ENCODE assay signal across 27 cellular contexts in the genomic region with DNA sequence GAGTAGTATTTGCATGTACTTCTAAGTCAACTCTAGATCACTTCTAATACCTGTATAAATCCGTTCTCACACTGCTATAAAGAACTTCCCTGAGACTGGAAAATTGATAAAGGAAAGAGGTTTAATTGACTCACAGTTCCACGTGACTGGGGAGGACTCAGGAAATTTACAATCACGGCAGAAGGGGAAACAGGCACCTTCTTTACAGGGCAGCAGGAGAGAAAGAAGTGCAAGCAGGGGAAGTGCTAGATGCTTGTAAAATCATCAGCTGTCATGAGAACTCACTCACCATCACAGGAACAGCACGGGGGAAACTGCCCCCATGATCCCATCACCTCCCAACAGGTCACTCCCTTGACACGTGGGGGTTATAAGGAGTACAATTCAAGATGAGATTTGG. TPM values are rescaled to one million over a fixed set of nuclear protein-coding genes. Genes with fewer than 3 reads are reported as not detected.
A peak's percentile ranks its signal among the peaks of the same experiment; 100 is the strongest.
DNase-seq lines count a peak whose midpoint lies in the region; ATAC-seq and TF ChIP-seq lines count a peak whose summit lies in the region.
"Had no signal": no experiment of that assay in that cellular context is flagged by ENCODE, and none has a peak within 500 bp of the region (broad histone marks: within the 10 kb centered on the region; RNA-seq: fewer than 3 reads in every experiment).

No MANE protein-coding gene starts in this region.

- H3K27ac ChIP-seq in Karpas-422 (ENCODE audit: low read length) = no peak overlapping the region
- H3K27ac ChIP-seq: C4-2B, Peyer's patch, SK-N-MC had no signal

- no peaks in the 10 kb centered on the region for H3K79me2 ChIP-seq in Karpas-422 (ENCODE audit: low read length)

- no peak overlapping the region for H3K4me3 Mint-ChIP-seq in activated B cell treated with CpG ODN at 0.5 μM for 24 hours
- H3K4me3 Mint-ChIP-seq: CD8-positive, alpha-beta T cell; IgD-negative memory B cell had no signal

- H3K36me3 Mint-ChIP-seq in activated B cell treated with CpG ODN at 0.5 μM for 24 hours (ENCODE audit: low read depth) = no peaks in the 10 kb centered on the region
- H3K36me3 Mint-ChIP-seq: CD8-positive, alpha-beta T cell had no signal

- H3K4me1 ChIP-seq in Karpas-422 (ENCODE audit: low read length) (peaks cover 8% of the 10 kb centered on the region), mucosa of descending colon (ENCODE audit: low read depth) (peaks cover 11% of the 10 kb centered on the region)

- H3K9me2 ChIP-seq in Karpas-422 (replicated peaks; ENCODE audit: insufficient read depth, low read length) = no peaks in the 10 kb centered on the region

- no peaks in the 10 kb centered on the region for H4K20me1 ChIP-seq in Karpas-422 (ENCODE audit: insufficient read depth, low read depth, low read length)

- H3K4me3 ChIP-seq in Karpas-422 (ENCODE audit: low read length) = no peak overlapping the region
- no peak overlapping the region for H3K4me3 ChIP-seq in mucosa of descending colon
- H3K4me3 ChIP-seq in foreskin fibroblast (ENCODE audit: low read depth in 1 of 2, low read length in 2 of 2) = no peak overlapping the region
- H3K4me3 ChIP-seq: Peyer's patch, SK-N-MC had no signal

- H3K36me3 ChIP-seq in Karpas-422 (ENCODE audit: insufficient read depth, low read length) (no peaks in the 10 kb centered on the region), mucosa of descending colon (ENCODE audit: low read depth) (no peaks in the 10 kb centered on the region)
- H3K36me3 ChIP-seq: Peyer's patch had no signal

- H3K27me3 Mint-ChIP-seq in activated B cell treated with CpG ODN at 0.5 μM for 24 hours = no peaks in the 10 kb centered on the region

- no peak for ATAC-seq in activated B cell treated with CpG ODN at 0.5 μM for 24 hours (ENCODE audit: low read depth)
- peak; percentile 54 for ATAC-seq in mucosa of descending colon
- ATAC-seq: CD8-positive, alpha-beta T cell had no signal

- no peaks in the 10 kb centered on the region for H3K9me3 Mint-ChIP-seq in activated B cell treated with CpG ODN at 0.5 μM for 24 hours
- H3K9me3 Mint-ChIP-seq: CD8-positive, alpha-beta T cell; IgD-negative memory B cell had no signal

- 0 out of 2 replicates have a peak overlapping the region, but pooled peaks have one; percentile 24 for H3K9ac ChIP-seq in Karpas-422 (ENCODE audit: low read length)

- peak overlapping the region; percentile 94 for H2AFZ ChIP-seq in Karpas-422 (ENCODE audit: low read length)

- DNase-seq in Karpas-422 = no peak
- no peak for DNase-seq in activated B cell treated with CpG ODN at 0.5 μM for 24 hours
- DNase-seq in mucosa of descending colon = no peak
- DNase-seq in activated CD4-positive, alpha-beta T cell treated with anti-CD3 and anti-CD28 coated beads, Interleukin-2, amount 50 U/mL, for 48 hours = no peak
- DNase-seq in DMS153 (lab: John Stamatoyannopoulos, UW) = no peak
- DNase-seq in foreskin fibroblast = no peak
- DNase-seq in activated T-cell treated with anti-CD3 and anti-CD28 coated beads for 4 hours = no peak
- DNase-seq: Caco-2; CD8-positive, alpha-beta T cell; DMS79; GF-D8; H7; Kasumi-1; MV-4-11; NCI-H1105; NCI-H1436 treated with DMSO at 0.1 percent for 48 hours; NCI-H187 treated with DMSO at 0.1 percent for 48 hours; NCI-H2107; NCI-H446; NCI-H524 treated with DMSO at 0.1 percent for 48 hours; NCI-H82; NK-92 treated with Interleukin-12 subunit alpha and Interleukin-12 subunit beta, amount 100 ng/mL, for 24 hours; Peyer's patch; SHP77 treated with DMSO at 0.1 percent for 48 hours had no signal

- peaks cover 15% of the 10 kb centered on the region for H3K4me1 Mint-ChIP-seq in activated B cell treated with CpG ODN at 0.5 μM for 24 hours

- CTCF ChIA-PET in activated B cell treated with CpG ODN at 0.5 μM for 24 hours (lab: Charles Lee) = no interaction called here

- peak overlapping the region; percentile 27 for H3K27ac Mint-ChIP-seq in activated B cell treated with CpG ODN at 0.5 μM for 24 hours
- H3K27ac Mint-ChIP-seq: CD8-positive, alpha-beta T cell; IgD-negative memory B cell had no signal

- no peaks in the 10 kb centered on the region for H3K9me3 ChIP-seq in Karpas-422 (ENCODE audit: low read length)
- H3K9me3 ChIP-seq in mucosa of descending colon = no peaks in the 10 kb centered on the region
- H3K9me3 ChIP-seq: Caco-2, Peyer's patch had no signal

- H3K4me2 ChIP-seq in Karpas-422 (ENCODE audit: low read depth, low read length, poor library complexity, severe bottlenecking) = peak overlapping the region; percentile 45

- intact Hi-C loops in activated B cell treated with CpG ODN at 0.5 μM for 24 hours (cut with micrococcal nuclease) = no loop called here
- intact Hi-C loops in mucosa of descending colon (cut with DNase I, micrococcal nuclease) = no loop called here

- H3K27me3 ChIP-seq in Karpas-422 (ENCODE audit: low read length) = no peaks in the 10 kb centered on the region; the same call in 1 of the 2 replicates
- H3K27me3 ChIP-seq: Peyer's patch had no signal

- no peak for TF ChIP-seq CTCF in activated B cell treated with CpG ODN at 0.5 μM for 24 hours (IDR thresholded peaks at IDR 0.05)
- TF ChIP-seq CTCF in mucosa of descending colon (IDR thresholded peaks at IDR 0.05) = no peak
- no peak for TF ChIP-seq CTCF in foreskin fibroblast (IDR thresholded peaks at IDR 0.05; ENCODE audit: low read depth, low read length)

- POLR2A ChIA-PET in activated B cell treated with CpG ODN at 0.5 μM for 24 hours (lab: Charles Lee) = no interaction called here

RNA-seq across cellular contexts. Expression of gene SLC35F5, which starts 24.0 kb away (rescaled TPM):
- 66.0 and 160 TPM in 2 replicates for total RNA-seq in Karpas-422 (2014; rRNA removed; shearing (Covaris generic); ENCODE audit: low replicate concordance)
- total RNA-seq in activated B cell treated with CpG ODN at 0.5 μM for 24 hours = 34.3 and 48.3 TPM in 2 replicates
- 100 to 1,000 TPM in 2 of 3 donors, 10 to 100 TPM in 1; 78.8 to 132 (median 125) TPM for total RNA-seq in mucosa of descending colon
